ENCODE assay signal across 1 cellular context in the genomic region with DNA sequence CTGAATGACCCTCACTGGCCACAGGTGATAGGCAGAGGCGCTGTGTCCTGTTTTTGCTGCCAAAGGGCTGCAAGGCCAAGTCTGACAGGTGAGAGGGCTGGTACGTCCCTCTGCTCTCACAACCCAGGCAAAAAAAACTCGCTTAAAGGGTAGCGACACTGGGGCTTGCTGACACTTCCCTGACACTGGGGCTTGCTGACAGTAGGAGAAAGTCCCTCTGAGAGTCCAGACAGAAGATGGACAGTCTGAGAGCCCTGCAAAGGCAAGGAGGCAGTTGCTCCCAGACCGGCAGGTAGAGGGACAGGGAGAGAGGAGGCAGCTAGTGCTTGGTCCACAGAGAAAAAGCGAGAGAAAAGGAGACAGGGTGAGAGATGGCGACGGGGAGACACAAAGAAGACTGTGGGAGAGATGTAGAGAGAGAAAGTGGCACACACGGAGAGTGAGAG.
TF ChIP-seq lines count a peak whose summit lies in the region.

No MANE protein-coding gene starts in this region.

TF ChIP-seq in IMR-90, 13 proteins besides CTCF, POLR2A, EP300 and RAD21 (continued from another document):
- TF ChIP-seq, protein P1, sequence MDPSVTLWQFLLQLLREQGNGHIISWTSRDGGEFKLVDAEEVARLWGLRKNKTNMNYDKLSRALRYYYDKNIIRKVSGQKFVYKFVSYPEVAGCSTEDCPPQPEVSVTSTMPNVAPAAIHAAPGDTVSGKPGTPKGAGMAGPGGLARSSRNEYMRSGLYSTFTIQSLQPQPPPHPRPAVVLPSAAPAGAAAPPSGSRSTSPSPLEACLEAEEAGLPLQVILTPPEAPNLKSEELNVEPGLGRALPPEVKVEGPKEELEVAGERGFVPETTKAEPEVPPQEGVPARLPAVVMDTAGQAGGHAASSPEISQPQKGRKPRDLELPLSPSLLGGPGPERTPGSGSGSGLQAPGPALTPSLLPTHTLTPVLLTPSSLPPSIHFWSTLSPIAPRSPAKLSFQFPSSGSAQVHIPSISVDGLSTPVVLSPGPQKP (IDR thresholded peaks at IDR 0.05; ENCODE audit: borderline replicate concordance, low read depth, low read length) = no peak
- TF ChIP-seq MAFK (IDR thresholded peaks at IDR 0.05; ENCODE audit: low read depth, low read length) = no peak
- no peak for TF ChIP-seq MAZ (IDR thresholded peaks at IDR 0.05; ENCODE audit: borderline replicate concordance, low read depth, low read length)
- TF ChIP-seq BHLHE40 (IDR thresholded peaks at IDR 0.05; ENCODE audit: low read depth, low read length) = no peak
- TF ChIP-seq NFE2L2 (IDR thresholded peaks at IDR 0.05; ENCODE audit: low read depth, low read length) = no peak
- TF ChIP-seq SMC3 (IDR thresholded peaks at IDR 0.05; ENCODE audit: low read depth, low read length) = no peak
- TF ChIP-seq, protein P2, sequence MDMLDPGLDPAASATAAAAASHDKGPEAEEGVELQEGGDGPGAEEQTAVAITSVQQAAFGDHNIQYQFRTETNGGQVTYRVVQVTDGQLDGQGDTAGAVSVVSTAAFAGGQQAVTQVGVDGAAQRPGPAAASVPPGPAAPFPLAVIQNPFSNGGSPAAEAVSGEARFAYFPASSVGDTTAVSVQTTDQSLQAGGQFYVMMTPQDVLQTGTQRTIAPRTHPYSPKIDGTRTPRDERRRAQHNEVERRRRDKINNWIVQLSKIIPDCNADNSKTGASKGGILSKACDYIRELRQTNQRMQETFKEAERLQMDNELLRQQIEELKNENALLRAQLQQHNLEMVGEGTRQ (IDR thresholded peaks at IDR 0.05; ENCODE audit: low read depth, low read length) = no peak
